23 cellular contexts compared by ENCODE assay signal in genomic region chr14:24894583-24895242, GRCh38.
"Had no signal": no experiment of that assay in that cellular context is flagged by ENCODE, and none has a peak within 500 bp of the region (broad histone marks: within the 10 kb centered on the region; RNA-seq: fewer than 3 reads in every experiment).

No MANE protein-coding gene starts in this region.

- ATAC-seq: activated CD8-positive, alpha-beta T cell treated with anti-CD3 and anti-CD28 coated beads, Interleukin-2, amount 10 ng/mL, durations not matched to agents 7 days and 5 days; gastroesophageal sphincter; naive thymus-derived CD4-positive, alpha-beta T cell; stimulated activated effector memory CD8-positive, alpha-beta T cell treated with anti-CD3 and anti-CD28 coated beads, Interleukin-12 subunit alpha, Interleukin-12 subunit beta, amount 100 ng/mL, for 72 hours; stimulated activated naive CD8-positive, alpha-beta T cell treated with anti-CD3 and anti-CD28 coated beads, Interleukin-15, amount 100 ng/mL, for 72 hours had no signal

- H3K36me3 Mint-ChIP-seq: activated naive CD4-positive, alpha-beta T cell treated with anti-CD3 and anti-CD28 coated beads, Interleukin-2, amount 50 U/mL, for 24 hours; naive thymus-derived CD4-positive, alpha-beta T cell; stimulated activated effector memory CD8-positive, alpha-beta T cell treated with anti-CD3 and anti-CD28 coated beads, Interleukin-12 subunit alpha, Interleukin-12 subunit beta, amount 100 ng/mL, for 72 hours had no signal

- H3K27ac ChIP-seq: colonic mucosa, gastroesophageal sphincter had no signal

- H3K27ac Mint-ChIP-seq: activated CD8-positive, alpha-beta T cell treated with anti-CD3 and anti-CD28 coated beads, Interleukin-2, amount 10 ng/mL, durations not matched to agents 7 days and 5 days; activated naive CD4-positive, alpha-beta T cell treated with anti-CD3 and anti-CD28 coated beads, Interleukin-2, amount 50 U/mL, for 24 hours; activated T-helper 1 cell treated with anti-CD3 and anti-CD28 coated beads, Interleukin-12 subunit alpha, Interleukin-12 subunit beta, Interleukin-2, Interleukin-4 antibody, amounts not matched to agents 30 ng/mL and 10 ng/mL and 1 ng/mL, durations not matched to agents 14 hours and 24 hours and 36 hours; endodermal cell; naive thymus-derived CD4-positive, alpha-beta T cell; stimulated activated effector memory CD8-positive, alpha-beta T cell treated with anti-CD3 and anti-CD28 coated beads, Interleukin-12 subunit alpha, Interleukin-12 subunit beta, amount 100 ng/mL, for 72 hours had no signal

- FAIRE-seq: astrocyte, kidney had no signal

- H3K4me3 Mint-ChIP-seq: activated CD8-positive, alpha-beta T cell treated with anti-CD3 and anti-CD28 coated beads, Interleukin-2, amount 10 ng/mL, durations not matched to agents 7 days and 5 days; activated naive CD4-positive, alpha-beta T cell treated with anti-CD3 and anti-CD28 coated beads, Interleukin-2, amount 50 U/mL, for 24 hours; activated T-helper 1 cell treated with anti-CD3 and anti-CD28 coated beads, Interleukin-12 subunit alpha, Interleukin-12 subunit beta, Interleukin-2, Interleukin-4 antibody, amounts not matched to agents 30 ng/mL and 10 ng/mL and 1 ng/mL, durations not matched to agents 14 hours and 24 hours and 36 hours; endodermal cell; naive thymus-derived CD4-positive, alpha-beta T cell; neural crest cell; stimulated activated effector memory CD8-positive, alpha-beta T cell treated with anti-CD3 and anti-CD28 coated beads, Interleukin-12 subunit alpha, Interleukin-12 subunit beta, amount 100 ng/mL, for 72 hours; stimulated activated naive CD8-positive, alpha-beta T cell treated with anti-CD3 and anti-CD28 coated beads, Interleukin-15, amount 100 ng/mL, for 72 hours had no signal

- H3K4me1 Mint-ChIP-seq: activated naive CD4-positive, alpha-beta T cell treated with anti-CD3 and anti-CD28 coated beads, Interleukin-2, amount 50 U/mL, for 24 hours; neural crest cell; stimulated activated effector memory CD8-positive, alpha-beta T cell treated with anti-CD3 and anti-CD28 coated beads, Interleukin-12 subunit alpha, Interleukin-12 subunit beta, amount 100 ng/mL, for 72 hours; stimulated activated naive CD8-positive, alpha-beta T cell treated with anti-CD3 and anti-CD28 coated beads, Interleukin-15, amount 100 ng/mL, for 72 hours had no signal

- H3K36me3 ChIP-seq: breast epithelium, colonic mucosa, esophagus squamous epithelium, gastroesophageal sphincter, heart left ventricle had no signal

- H3K4me1 ChIP-seq: breast epithelium, colonic mucosa, esophagus squamous epithelium had no signal

- DNase-seq: activated CD4-positive, alpha-beta T cell treated with anti-CD3 and anti-CD28 coated beads for 1 hour; activated CD4-positive, alpha-beta T cell treated with anti-CD3 and anti-CD28 coated beads, Interleukin-2, amount 50 U/mL, for 1 hour; activated CD8-positive, alpha-beta T cell treated with anti-CD3 and anti-CD28 coated beads, Interleukin-2, amount 10 ng/mL, durations not matched to agents 7 days and 5 days; activated gamma-delta T cell; colonic mucosa; endodermal cell; esophagus squamous epithelium; heart left ventricle; kidney; naive thymus-derived CD4-positive, alpha-beta T cell; occipital lobe; stimulated activated CD4-positive, alpha-beta T cell treated with anti-CD3 and anti-CD28 coated beads, Interleukin-2, amount 100 ng/mL, for 24 hours; stimulated activated naive CD8-positive, alpha-beta T cell treated with anti-CD3 and anti-CD28 coated beads, Interleukin-15, amount 100 ng/mL, for 72 hours; T-helper 1 cell; trophoblast cell had no signal

- H3K27me3 Mint-ChIP-seq: stimulated activated naive CD8-positive, alpha-beta T cell treated with anti-CD3 and anti-CD28 coated beads, Interleukin-15, amount 100 ng/mL, for 72 hours had no signal

- H3K9me3 Mint-ChIP-seq: activated naive CD4-positive, alpha-beta T cell treated with anti-CD3 and anti-CD28 coated beads, Interleukin-2, amount 50 U/mL, for 24 hours; activated T-helper 1 cell treated with anti-CD3 and anti-CD28 coated beads, Interleukin-12 subunit alpha, Interleukin-12 subunit beta, Interleukin-2, Interleukin-4 antibody, amounts not matched to agents 30 ng/mL and 10 ng/mL and 1 ng/mL, durations not matched to agents 14 hours and 24 hours and 36 hours had no signal

- H3K27me3 ChIP-seq: breast epithelium, colonic mucosa, esophagus squamous epithelium, gastroesophageal sphincter, heart left ventricle had no signal

- H3K9me3 ChIP-seq: colonic mucosa had no signal

- H3K4me3 ChIP-seq: breast epithelium, colonic mucosa, esophagus squamous epithelium, gastroesophageal sphincter, heart left ventricle, lung had no signal
